8 cellular contexts compared by ENCODE assay signal in the genomic region with DNA sequence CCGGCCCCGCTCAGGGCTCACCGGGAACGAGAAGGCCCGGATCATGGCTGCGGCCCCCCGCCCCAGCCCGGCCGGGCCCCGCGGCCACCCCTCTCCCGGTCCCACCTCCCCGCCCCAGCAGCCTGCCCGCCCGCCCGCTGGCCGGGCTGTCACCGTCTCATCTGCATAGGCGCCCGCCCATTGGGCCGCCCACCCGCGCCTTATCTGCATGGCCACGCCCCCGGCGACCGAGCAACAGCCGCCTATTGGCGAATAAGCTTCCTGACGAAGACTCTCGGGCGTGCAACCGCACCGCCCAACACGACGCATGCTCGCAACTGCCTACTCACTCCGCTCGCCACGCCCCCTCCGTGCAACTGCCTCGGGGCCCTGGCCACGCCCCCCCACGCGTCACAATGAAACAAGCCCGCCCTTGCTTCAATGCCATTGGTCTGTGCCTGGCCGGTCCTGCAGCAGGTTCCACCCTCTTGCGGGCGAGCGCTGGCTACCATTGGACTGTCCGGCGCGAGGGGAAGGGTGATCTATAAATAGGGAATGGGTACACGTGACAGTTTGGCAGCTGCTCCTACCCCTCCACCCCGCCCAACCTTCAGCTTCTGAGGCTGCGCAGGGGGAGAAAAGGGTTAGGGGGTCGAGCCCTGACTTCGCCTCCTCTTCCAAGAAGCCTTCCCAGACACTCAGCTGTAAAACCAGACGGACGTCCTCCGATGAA. TPM values are rescaled to one million over a fixed set of nuclear protein-coding genes. Genes with fewer than 3 reads are reported as not detected.
A peak's percentile ranks its signal among the peaks of the same experiment; 100 is the strongest.
DNase-seq lines count a peak whose midpoint lies in the region; ATAC-seq and TF ChIP-seq lines count a peak whose summit lies in the region.

A gene with protein sequence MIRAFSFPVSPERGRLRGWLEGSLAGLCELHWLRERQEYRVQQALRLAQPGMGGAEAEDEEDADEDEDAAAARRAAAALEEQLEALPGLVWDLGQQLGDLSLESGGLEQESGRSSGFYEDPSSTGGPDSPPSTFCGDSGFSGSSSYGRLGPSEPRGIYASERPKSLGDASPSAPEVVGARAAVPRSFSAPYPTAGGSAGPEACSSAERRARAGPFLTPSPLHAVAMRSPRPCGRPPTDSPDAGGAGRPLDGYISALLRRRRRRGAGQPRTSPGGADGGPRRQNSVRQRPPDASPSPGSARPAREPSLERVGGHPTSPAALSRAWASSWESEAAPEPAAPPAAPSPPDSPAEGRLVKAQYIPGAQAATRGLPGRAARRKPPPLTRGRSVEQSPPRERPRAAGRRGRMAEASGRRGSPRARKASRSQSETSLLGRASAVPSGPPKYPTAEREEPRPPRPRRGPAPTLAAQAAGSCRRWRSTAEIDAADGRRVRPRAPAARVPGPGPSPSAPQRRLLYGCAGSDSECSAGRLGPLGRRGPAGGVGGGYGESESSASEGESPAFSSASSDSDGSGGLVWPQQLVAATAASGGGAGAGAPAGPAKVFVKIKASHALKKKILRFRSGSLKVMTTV (minus strand): TSS at position 163 of the 712 bp plus-strand sequence. CDS start 118 bp downstream, at position 45.

- peak within 1 kb of the TSS; percentile 8; the same call in 1 of the 2 replicates for H3K9ac ChIP-seq in MM.1S (ENCODE audit: low read length)

- H3K9me2 ChIP-seq in MM.1S (replicated peaks; ENCODE audit: insufficient read depth, low read length) = no peaks in the 10 kb centered on the region

- peak within 1 kb of the TSS; percentile 4; the same call in 1 of the 2 replicates for H3K27ac ChIP-seq in MM.1S (ENCODE audit: low read length)

- no peaks in the 10 kb centered on the region for H3K36me3 ChIP-seq in MM.1S (replicated peaks; ENCODE audit: insufficient read depth, low read length)

- H3K79me2 ChIP-seq in MM.1S (ENCODE audit: low read length) = no peaks in the 10 kb centered on the region

- H3K4me3 Mint-ChIP-seq in natural killer cell treated with Interleukin-12 subunit alpha and Interleukin-12 subunit beta and Interleukin-15 and Interleukin-18, amount 100 ng/mL, for 72 hours = peak within 1 kb of the TSS; percentile 81

- TF ChIP-seq CTCF in MM.1S (IDR thresholded peaks at IDR 0.05; ENCODE audit: low read length) = no peak

- H3K9me3 ChIP-seq in MM.1S (replicated peaks; ENCODE audit: insufficient read depth, low read length) = no peaks in the 10 kb centered on the region

- peaks cover 63% of the 10 kb centered on the region for H3K27me3 ChIP-seq in MM.1S (replicated peaks; ENCODE audit: insufficient read depth, low read length)

- peaks cover 16 to 20% of the 10 kb centered on the region in 2 donors for H3K4me1 Mint-ChIP-seq in natural killer cell treated with Interleukin-12 subunit alpha and Interleukin-12 subunit beta and Interleukin-15 and Interleukin-18, amount 100 ng/mL, for 72 hours (ENCODE audit: low read depth in 2 of 2)

- peak within 1 kb of the TSS; percentile 75 for H2AFZ ChIP-seq in MM.1S (ENCODE audit: low read length)

- H3K27ac Mint-ChIP-seq in natural killer cell treated with Interleukin-12 subunit alpha and Interleukin-12 subunit beta and Interleukin-15 and Interleukin-18, amount 100 ng/mL, for 72 hours = peak within 1 kb of the TSS; percentile 4 to 19

- peak within 1 kb of the TSS; percentile 61 for H3K4me3 ChIP-seq in MM.1S (ENCODE audit: low read length)

- peaks cover 14% of the 10 kb centered on the region for H3F3A ChIP-seq in MM.1S (ENCODE audit: insufficient read depth, low read length)

- peaks cover 16 to 29% of the 10 kb centered on the region in 2 donors for H3K27me3 Mint-ChIP-seq in natural killer cell treated with Interleukin-12 subunit alpha and Interleukin-12 subunit beta and Interleukin-15 and Interleukin-18, amount 100 ng/mL, for 72 hours

- H3K4me2 ChIP-seq in MM.1S (ENCODE audit: low read depth, low read length) = peak within 1 kb of the TSS; percentile 99

- DNase-seq in EL (peak; percentile 100), HCEC 1CT (peak; percentile 100), MM.1S (peak; percentile 100), SHP77 treated with DMSO at 0.1 percent for 48 hours (lab: John Stamatoyannopoulos, UW) (peak; percentile 99), activated gamma-delta T cell treated with Interleukin-2 at 50 U/mL for 16 hours (peak; percentile 100), fibroblast of the conjunctiva (ENCODE audit: low read depth) (peak; percentile 100)
- DNase-seq in natural killer cell treated with Interleukin-12 subunit alpha and Interleukin-12 subunit beta and Interleukin-15 and Interleukin-18, amount 100 ng/mL, for 72 hours (ENCODE audit: low spot score) = peak; percentile 100
- DNase-seq in stimulated activated naive CD4-positive, alpha-beta T cell (lab: John Stamatoyannopoulos, UW) = peak; percentile 97 to 100 (median 99)

- H3K9me3 Mint-ChIP-seq in natural killer cell treated with Interleukin-12 subunit alpha and Interleukin-12 subunit beta and Interleukin-15 and Interleukin-18, amount 100 ng/mL, for 72 hours = no peaks in the 10 kb centered on the region

- H3K4me1 ChIP-seq in MM.1S (ENCODE audit: low read length) = peaks cover 19% of the 10 kb centered on the region

- H4K20me1 ChIP-seq in MM.1S (ENCODE audit: insufficient read depth, low read length) = no peaks in the 10 kb centered on the region

- ATAC-seq in natural killer cell treated with Interleukin-12 subunit alpha and Interleukin-12 subunit beta and Interleukin-15 and Interleukin-18, amount 100 ng/mL, for 72 hours = peak; percentile 95 to 96

- H3K36me3 Mint-ChIP-seq in natural killer cell treated with Interleukin-12 subunit alpha and Interleukin-12 subunit beta and Interleukin-15 and Interleukin-18, amount 100 ng/mL, for 72 hours = no peaks in the 10 kb centered on the region

RNA-seq across cellular contexts. Expression of the gene that starts here (rescaled TPM):
- under 1 TPM in 1 of 2 donors, not detected in 1; 0.36 TPM for total RNA-seq in natural killer cell treated with Interleukin-12 subunit alpha and Interleukin-12 subunit beta and Interleukin-15 and Interleukin-18, amount 100 ng/mL, for 72 hours

Comparison
In these comparisons a context has a peak if more than half of its experiments do, and no peak if none do; other contexts are left out.
1. Peak in every context shown above with its lines: DNase-seq, ATAC-seq, H3K4me3 ChIP-seq and H3K27ac ChIP-seq.
2. Peak in DNase-seq and ATAC-seq in natural killer cell treated with Interleukin-12 subunit alpha and Interleukin-12 subunit beta and Interleukin-15 and Interleukin-18, amount 100 ng/mL, for 72 hours; RNA of the gene not detected or under 1 TPM.